ENCODE assay signal across 27 cellular contexts in genomic region chr7:41524861-41525260, GRCh38.
"Had no signal": no experiment of that assay in that cellular context is flagged by ENCODE, and none has a peak within 500 bp of the region (broad histone marks: within the 10 kb centered on the region; RNA-seq: fewer than 3 reads in every experiment).

No MANE protein-coding gene starts in this region.

- DNase-seq: colonic mucosa; cortex of kidney; dermis blood vessel endothelial cell; dorsolateral prefrontal cortex; effector CD4-positive, alpha-beta T cell; effector CD8-positive, alpha-beta T cell; effector memory CD4-positive, alpha-beta T cell; effector memory CD8-positive, alpha-beta T cell; endodermal cell; erythroblast; esophagus squamous epithelium; foreskin fibroblast; gastrocnemius medialis; glutamatergic neuron; head of caudate nucleus; heart left ventricle; heart right ventricle had no signal

- FAIRE-seq: colon, endometrium, endothelial cell of umbilical vein, frontal cortex had no signal

- ATAC-seq: effector memory CD8-positive, alpha-beta T cell; esophagus mucosa; foreskin keratinocyte; gastrocnemius medialis; gastroesophageal sphincter; heart left ventricle; heart right ventricle had no signal

- H3K36me3 ChIP-seq: colonic mucosa, esophagus muscularis mucosa, esophagus squamous epithelium, gastrocnemius medialis, gastroesophageal sphincter, heart left ventricle, heart right ventricle had no signal

- H3K9me3 ChIP-seq: colonic mucosa, gastrocnemius medialis, gastroesophageal sphincter had no signal

- H3K27me3 ChIP-seq: colonic mucosa, esophagus muscularis mucosa, esophagus squamous epithelium, foreskin keratinocyte, gastrocnemius medialis, gastroesophageal sphincter, heart left ventricle, heart right ventricle had no signal

- H3K27ac ChIP-seq: colonic mucosa, coronary artery, dorsolateral prefrontal cortex, epithelial cell of prostate, esophagus muscularis mucosa, esophagus squamous epithelium, foreskin keratinocyte, gastrocnemius medialis, gastroesophageal sphincter, heart left ventricle, heart right ventricle had no signal

- H3K4me1 ChIP-seq: colonic mucosa, esophagus muscularis mucosa, esophagus squamous epithelium, foreskin keratinocyte, gastrocnemius medialis, gastroesophageal sphincter, heart left ventricle had no signal

- H3K4me3 ChIP-seq: colonic mucosa, coronary artery, dorsolateral prefrontal cortex, esophagus muscularis mucosa, esophagus squamous epithelium, gastrocnemius medialis, gastroesophageal sphincter, heart left ventricle, heart right ventricle had no signal
